ENCODE assay signal across 20 cellular contexts in the genomic region with DNA sequence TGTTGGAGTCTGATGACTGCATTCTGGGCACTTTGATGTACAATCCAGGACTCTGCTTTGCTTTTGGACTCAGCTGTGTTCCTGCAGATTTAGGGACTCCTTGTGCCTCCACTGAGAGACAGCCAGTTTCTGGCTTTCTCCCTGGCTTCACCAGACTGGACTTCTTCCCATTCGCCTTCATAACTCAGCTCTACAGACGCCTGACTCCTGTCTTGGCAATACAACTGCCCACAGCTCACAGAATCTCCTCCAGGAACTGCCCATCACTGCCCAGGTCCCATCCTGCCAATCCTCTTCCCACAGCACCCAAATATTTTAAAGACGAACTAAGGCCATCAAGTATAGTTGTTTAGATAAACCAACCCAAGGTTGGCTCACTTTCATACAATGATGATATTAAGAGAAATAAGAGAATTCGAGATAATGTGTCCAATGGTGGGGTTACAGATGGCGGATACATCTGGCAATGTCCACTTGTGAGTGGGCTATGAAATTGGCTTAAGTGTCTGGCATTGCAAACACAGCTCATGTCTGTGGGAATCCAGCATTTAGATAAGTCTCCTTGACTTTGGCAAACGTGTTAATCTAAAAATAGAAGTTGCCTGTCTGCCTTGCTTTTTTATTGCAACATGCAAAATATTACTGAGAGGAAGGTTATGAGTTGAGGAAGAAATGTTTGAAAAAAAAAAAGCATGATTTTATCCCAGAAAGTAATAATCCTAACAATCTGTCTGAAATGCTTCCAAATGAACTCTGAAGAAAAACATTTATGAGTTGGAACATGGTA.
DNase-seq lines count a peak whose midpoint lies in the region; ATAC-seq and TF ChIP-seq lines count a peak whose summit lies in the region.
"Had no signal": no experiment of that assay in that cellular context is flagged by ENCODE, and none has a peak within 500 bp of the region (broad histone marks: within the 10 kb centered on the region; RNA-seq: fewer than 3 reads in every experiment).

No MANE protein-coding gene starts in this region.

- H3K4me3 ChIP-seq in AG04449 (ENCODE audit: low read depth, low read length) (no peak overlapping the region), WERI-Rb-1 (ENCODE audit: low read depth, low read length) (no peak overlapping the region)

- no peak overlapping the region for H3K4me3 Mint-ChIP-seq in nephron
- H3K4me3 Mint-ChIP-seq in activated CD8-positive, alpha-beta T cell treated with anti-CD3 and anti-CD28 coated beads for 36 hours, result no peak overlapping the region
- H3K4me3 Mint-ChIP-seq: activated naive CD4-positive, alpha-beta T cell treated with anti-CD3 and anti-CD28 coated beads, Interleukin-2, amount 10 ng/mL, durations not matched to agents 7 days and 5 days; CD8-positive, alpha-beta memory T cell; central memory CD8-positive, alpha-beta T cell had no signal

- POLR2A ChIA-PET in AG04449 (lab: Yijun Ruan, JAX), result no interaction called here
- POLR2A ChIA-PET in activated CD8-positive, alpha-beta T cell treated with anti-CD3 and anti-CD28 coated beads for 36 hours (lab: Charles Lee), result interaction anchor here (0.9 kb wide), 1 partner anchor 177 kb away, joined by 3 read pairs; no protein-coding TSS in a partner anchor

- no peak for ATAC-seq in activated CD8-positive, alpha-beta T cell treated with anti-CD3 and anti-CD28 coated beads for 36 hours
- no peak for ATAC-seq in GM19395 (IDR thresholded peaks at IDR 0.05; ENCODE audit: unreplicated experiment)
- ATAC-seq: PC-3 had no signal

- DNase-seq in AG04449 (ENCODE audit: low read depth, low spot score), result peak; percentile 60
- peak; percentile 8 for DNase-seq in amniotic stem cell (lab: John Stamatoyannopoulos, UW)
- peak; percentile 92 for DNase-seq in fibroblast of peridontal ligament (ENCODE audit: extremely low read depth)
- DNase-seq in superior temporal gyrus (ENCODE audit: extremely low spot score), result no peak
- DNase-seq in activated CD8-positive, alpha-beta T cell treated with anti-CD3 and anti-CD28 coated beads for 36 hours, result no peak
- no peak for DNase-seq in WERI-Rb-1
- DNase-seq: activated CD4-positive, alpha-beta T cell treated with anti-CD3 and anti-CD28 coated beads for 1 hour; activated naive CD4-positive, alpha-beta T cell treated with anti-CD3 and anti-CD28 coated beads, Interleukin-2, amount 10 ng/mL, durations not matched to agents 7 days and 5 days; CD8-positive, alpha-beta memory T cell; glutamatergic neuron; islet precursor cell; KBM-7; NCI-H1092; NCI-H69; PC-3; T-helper 9 cell; trophoblast cell had no signal

- H3K27me3 ChIP-seq in WERI-Rb-1 (ENCODE audit: insufficient read depth, low read depth, severe bottlenecking), result no peaks in the 10 kb centered on the region

- H3K27ac ChIP-seq in WERI-Rb-1, result no peak overlapping the region

- intact Hi-C loops in activated CD8-positive, alpha-beta T cell treated with anti-CD3 and anti-CD28 coated beads for 36 hours (cut with micrococcal nuclease), result no loop called here

- H3K36me3 ChIP-seq in WERI-Rb-1, result no peaks in the 10 kb centered on the region

- H3K9me3 ChIP-seq in WERI-Rb-1 (ENCODE audit: severe bottlenecking), result no peaks in the 10 kb centered on the region

- no peak for TF ChIP-seq CTCF in AG04449 (IDR thresholded peaks at IDR 0.05; ENCODE audit: insufficient read depth, low read length, missing control alignments)
- TF ChIP-seq CTCF in nephron (IDR thresholded peaks at IDR 0.05; ENCODE audit: unreplicated experiment in 3 of 3), result no peak
- TF ChIP-seq CTCF in activated CD8-positive, alpha-beta T cell treated with anti-CD3 and anti-CD28 coated beads for 36 hours (IDR thresholded peaks at IDR 0.05), result no peak
- TF ChIP-seq CTCF in WERI-Rb-1 (IDR thresholded peaks at IDR 0.05; ENCODE audit: low read depth, low read length), result no peak

- H3K4me1 Mint-ChIP-seq in nephron, result peaks cover 19% of the 10 kb centered on the region
- no peaks in the 10 kb centered on the region for H3K4me1 Mint-ChIP-seq in activated CD8-positive, alpha-beta T cell treated with anti-CD3 and anti-CD28 coated beads for 36 hours (ENCODE audit: low read depth)
- H3K4me1 Mint-ChIP-seq: activated naive CD4-positive, alpha-beta T cell treated with anti-CD3 and anti-CD28 coated beads, Interleukin-2, amount 10 ng/mL, durations not matched to agents 7 days and 5 days; CD8-positive, alpha-beta memory T cell; central memory CD8-positive, alpha-beta T cell had no signal

- peaks cover 31% of the 10 kb centered on the region for H3K36me3 Mint-ChIP-seq in nephron (ENCODE audit: low read depth)
- no peaks in the 10 kb centered on the region for H3K36me3 Mint-ChIP-seq in activated CD8-positive, alpha-beta T cell treated with anti-CD3 and anti-CD28 coated beads for 36 hours (ENCODE audit: low read depth)
- H3K36me3 Mint-ChIP-seq: activated naive CD4-positive, alpha-beta T cell treated with anti-CD3 and anti-CD28 coated beads, Interleukin-2, amount 10 ng/mL, durations not matched to agents 7 days and 5 days; CD8-positive, alpha-beta memory T cell had no signal

- CTCF ChIA-PET in AG04449 (lab: Yijun Ruan, JAX), result interaction anchor here (1.2 to 1.8 kb wide), 3 partner anchors 14 to 39 kb away, joined by 3 to 5 read pairs (median 4); no protein-coding TSS in a partner anchor
- CTCF ChIA-PET in activated CD8-positive, alpha-beta T cell treated with anti-CD3 and anti-CD28 coated beads for 36 hours (lab: Charles Lee), result no interaction called here

- peaks cover 4% of the 10 kb centered on the region for H3K27me3 Mint-ChIP-seq in nephron (ENCODE audit: low read depth)
- peaks cover 4% of the 10 kb centered on the region for H3K27me3 Mint-ChIP-seq in activated CD8-positive, alpha-beta T cell treated with anti-CD3 and anti-CD28 coated beads for 36 hours

- H3K9me3 Mint-ChIP-seq in nephron, result no peaks in the 10 kb centered on the region
- no peaks in the 10 kb centered on the region for H3K9me3 Mint-ChIP-seq in activated CD8-positive, alpha-beta T cell treated with anti-CD3 and anti-CD28 coated beads for 36 hours
- H3K9me3 Mint-ChIP-seq: activated naive CD4-positive, alpha-beta T cell treated with anti-CD3 and anti-CD28 coated beads, Interleukin-2, amount 10 ng/mL, durations not matched to agents 7 days and 5 days; central memory CD8-positive, alpha-beta T cell had no signal

- peak overlapping the region in 2 of 3 experiments; percentile 49 to 80 for H3K27ac Mint-ChIP-seq in nephron
- no peak overlapping the region for H3K27ac Mint-ChIP-seq in activated CD8-positive, alpha-beta T cell treated with anti-CD3 and anti-CD28 coated beads for 36 hours
- H3K27ac Mint-ChIP-seq: activated naive CD4-positive, alpha-beta T cell treated with anti-CD3 and anti-CD28 coated beads, Interleukin-2, amount 10 ng/mL, durations not matched to agents 7 days and 5 days; CD8-positive, alpha-beta memory T cell had no signal

Comparison
In these comparisons a context has a peak if more than half of its experiments do, and no peak if none do; other contexts are left out.
1. DNase-seq: peak in AG04449 (single experiment), amniotic stem cell (single experiment) and fibroblast of peridontal ligament (single experiment); none in superior temporal gyrus (single experiment), activated CD8-positive, alpha-beta T cell treated with anti-CD3 and anti-CD28 coated beads for 36 hours (single experiment) and WERI-Rb-1 (single experiment).